Comparison of ENCODE assay signal across 13 cellular contexts in the genomic region with DNA sequence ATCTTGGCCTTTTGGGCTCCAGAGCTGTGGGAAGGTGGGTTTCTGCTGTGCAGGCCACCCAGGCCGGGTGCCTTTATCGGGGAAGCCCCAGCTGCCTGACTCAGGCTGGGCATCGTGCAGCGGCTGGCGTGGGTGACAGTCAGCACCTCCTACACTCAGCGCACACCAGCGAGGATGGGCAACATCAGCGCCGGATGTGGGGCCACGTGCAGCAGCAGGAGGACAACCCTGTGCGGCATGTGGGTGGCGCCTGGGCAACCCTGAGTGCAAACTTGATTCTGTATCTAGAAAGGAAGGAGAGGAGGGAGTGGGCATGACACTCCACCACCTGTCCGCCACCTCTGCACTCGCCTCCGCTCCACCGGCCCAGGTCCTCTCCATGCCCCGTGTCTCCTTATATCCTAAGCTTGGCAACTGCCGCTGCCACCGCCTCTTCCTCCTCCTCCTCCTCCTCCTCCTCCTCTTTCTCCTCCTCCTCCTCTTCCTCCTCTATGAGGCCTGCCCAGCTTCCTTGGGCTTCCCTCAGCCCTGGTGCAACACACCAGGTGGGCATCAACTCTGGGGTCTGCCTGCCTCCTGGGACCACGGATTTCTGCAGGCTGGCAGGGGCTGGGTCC.
DNase-seq lines count a peak whose midpoint lies in the region; ATAC-seq and TF ChIP-seq lines count a peak whose summit lies in the region.
"Had no signal": no experiment of that assay in that cellular context is flagged by ENCODE, and none has a peak within 500 bp of the region (broad histone marks: within the 10 kb centered on the region; RNA-seq: fewer than 3 reads in every experiment).

No MANE protein-coding gene starts in this region.

- no peak overlapping the region for H3K4me2 ChIP-seq in osteoblast (ENCODE audit: insufficient read depth, low read length)

- no peaks in the 10 kb centered on the region for H3K4me1 ChIP-seq in osteoblast (ENCODE audit: insufficient read depth, low read length)

- H3K4me3 ChIP-seq in osteoblast (ENCODE audit: insufficient read depth, low read length) = no peak overlapping the region
- H3K4me3 ChIP-seq: body of pancreas, left ventricle myocardium inferior had no signal

- no peaks in the 10 kb centered on the region for H4K20me1 ChIP-seq in osteoblast (ENCODE audit: insufficient read depth, low read length)

- H3K9me3 ChIP-seq in osteoblast (ENCODE audit: low read depth, low read length) = no peaks in the 10 kb centered on the region
- H3K9me3 ChIP-seq: body of pancreas, left ventricle myocardium inferior had no signal

- no peak overlapping the region for H2AFZ ChIP-seq in osteoblast (ENCODE audit: low read length)

- no peaks in the 10 kb centered on the region for H3K36me3 Mint-ChIP-seq in activated CD4-positive, alpha-beta T cell treated with anti-CD3 and anti-CD28 coated beads, Interleukin-2, amount 10 ng/mL, durations not matched to agents 24 days and 14 days (ENCODE audit: low read depth)

- H3K36me3 ChIP-seq in osteoblast (ENCODE audit: insufficient read depth, low read length) = no peaks in the 10 kb centered on the region
- H3K36me3 ChIP-seq: left ventricle myocardium inferior had no signal

- DNase-seq in activated CD4-positive, alpha-beta T cell treated with anti-CD3 and anti-CD28 coated beads, Interleukin-2, amount 50 U/mL, for 48 hours = peak; percentile 11 to 12
- DNase-seq in activated CD4-positive, alpha-beta T cell treated with anti-CD3 and anti-CD28 coated beads, Interleukin-2, amount 10 ng/mL, durations not matched to agents 24 days and 14 days = no peak
- DNase-seq in DMS53 (lab: John Stamatoyannopoulos, UW) = peak; percentile 99
- peak; percentile 29 for DNase-seq in activated CD8-positive, alpha-beta memory T cell treated with anti-CD3 and anti-CD28 coated beads, Interleukin-2, amount 50 U/mL, for 4 hours
- DNase-seq in osteoblast (ENCODE audit: insufficient read length, low spot score, missing footprints) = peak; percentile 5
- DNase-seq in GOT3 (lab: John Stamatoyannopoulos, UW) = no peak
- DNase-seq: activated naive CD4-positive, alpha-beta T cell treated with anti-CD3 and anti-CD28 coated beads for 36 hours; left ventricle myocardium inferior; NCI-H526 had no signal

- H3K4me3 Mint-ChIP-seq in activated CD4-positive, alpha-beta T cell treated with anti-CD3 and anti-CD28 coated beads, Interleukin-2, amount 10 ng/mL, durations not matched to agents 24 days and 14 days = no peak overlapping the region
- H3K4me3 Mint-ChIP-seq: activated naive CD4-positive, alpha-beta T cell treated with anti-CD3 and anti-CD28 coated beads for 36 hours; T-helper 1 cell treated with Interleukin-12 subunit alpha and Interleukin-12 subunit beta and Interleukin-4 antibody, amounts not matched to agents 30 μg/mL and 1 μg/mL, for 36 hours had no signal

- intact Hi-C loops in activated CD4-positive, alpha-beta T cell treated with anti-CD3 and anti-CD28 coated beads, Interleukin-2, amount 10 ng/mL, durations not matched to agents 24 days and 14 days (cut with micrococcal nuclease) = no loop called here

- no peak overlapping the region for H3K27ac ChIP-seq in osteoblast (ENCODE audit: low read depth, low read length)
- H3K27ac ChIP-seq: body of pancreas, left ventricle myocardium inferior had no signal

- TF ChIP-seq CTCF in osteoblast (IDR thresholded peaks at IDR 0.05; ENCODE audit: extremely low read depth, low read depth, low read length) = no peak

- H3K27me3 Mint-ChIP-seq in activated CD4-positive, alpha-beta T cell treated with anti-CD3 and anti-CD28 coated beads, Interleukin-2, amount 10 ng/mL, durations not matched to agents 24 days and 14 days = peaks cover 9% of the 10 kb centered on the region

- peaks cover 33% of the 10 kb centered on the region for H3K27me3 ChIP-seq in osteoblast (ENCODE audit: insufficient read depth, low read length)
- H3K27me3 ChIP-seq: body of pancreas had no signal

- H3K79me2 ChIP-seq in osteoblast (ENCODE audit: insufficient read depth, low read length) = no peaks in the 10 kb centered on the region

- H3K4me1 Mint-ChIP-seq in activated CD4-positive, alpha-beta T cell treated with anti-CD3 and anti-CD28 coated beads, Interleukin-2, amount 10 ng/mL, durations not matched to agents 24 days and 14 days = no peaks in the 10 kb centered on the region

- H3K27ac Mint-ChIP-seq in activated CD4-positive, alpha-beta T cell treated with anti-CD3 and anti-CD28 coated beads, Interleukin-2, amount 10 ng/mL, durations not matched to agents 24 days and 14 days = no peak overlapping the region
- H3K27ac Mint-ChIP-seq: activated naive CD4-positive, alpha-beta T cell treated with anti-CD3 and anti-CD28 coated beads for 36 hours; T-helper 1 cell treated with Interleukin-12 subunit alpha and Interleukin-12 subunit beta and Interleukin-4 antibody, amounts not matched to agents 30 μg/mL and 1 μg/mL, for 36 hours had no signal

- no peaks in the 10 kb centered on the region for H3K9me3 Mint-ChIP-seq in activated CD4-positive, alpha-beta T cell treated with anti-CD3 and anti-CD28 coated beads, Interleukin-2, amount 10 ng/mL, durations not matched to agents 24 days and 14 days
- H3K9me3 Mint-ChIP-seq: activated naive CD4-positive, alpha-beta T cell treated with anti-CD3 and anti-CD28 coated beads for 36 hours; T-helper 1 cell treated with Interleukin-12 subunit alpha and Interleukin-12 subunit beta and Interleukin-4 antibody, amounts not matched to agents 30 μg/mL and 1 μg/mL, for 36 hours had no signal

- ATAC-seq in GM21367 (IDR thresholded peaks at IDR 0.05; ENCODE audit: unreplicated experiment) (no peak), GM19397 (IDR thresholded peaks at IDR 0.05; ENCODE audit: unreplicated experiment) (no peak)
- ATAC-seq: body of pancreas had no signal

Comparison
In these comparisons a context has a peak if more than half of its experiments do, and no peak if none do; other contexts are left out.
1. DNase-seq: peak in activated CD4-positive, alpha-beta T cell treated with anti-CD3 and anti-CD28 coated beads, Interleukin-2, amount 50 U/mL, for 48 hours (2 of 2), DMS53 (single experiment), activated CD8-positive, alpha-beta memory T cell treated with anti-CD3 and anti-CD28 coated beads, Interleukin-2, amount 50 U/mL, for 4 hours (single experiment) and osteoblast (single experiment); none in activated CD4-positive, alpha-beta T cell treated with anti-CD3 and anti-CD28 coated beads, Interleukin-2, amount 10 ng/mL, durations not matched to agents 24 days and 14 days (single experiment) and GOT3 (single experiment).